Comparison of ENCODE assay signal across 1 cellular context in genomic region chr3:52047295-52047960, GRCh38.
TF ChIP-seq lines count a peak whose summit lies in the region.

No MANE protein-coding gene starts in this region.

TF ChIP-seq in HepG2, 621 proteins besides CTCF, POLR2A, EP300 and RAD21:
- no peak for TF ChIP-seq SP2 (CRISPR knock-in tag; IDR thresholded peaks at IDR 0.05)
- TF ChIP-seq HNRNPL (IDR thresholded peaks at IDR 0.05; ENCODE audit: low read depth, low read length): peak; percentile 89
- TF ChIP-seq AGO2 (optimal IDR thresholded peaks at IDR 0.05; ENCODE audit: low read depth, low read length): peak; percentile 46
